In genomic region chr22:32613773-32614172, GRCh38 we compare ENCODE assay signal across 36 cellular contexts.
"Had no signal": no experiment of that assay in that cellular context is flagged by ENCODE, and none has a peak within 500 bp of the region (broad histone marks: within the 10 kb centered on the region; RNA-seq: fewer than 3 reads in every experiment).

No MANE protein-coding gene starts in this region.

- H3K27me3 ChIP-seq: adrenal gland, body of pancreas, brain microvascular endothelial cell, breast epithelium had no signal

- H3K36me3 Mint-ChIP-seq: activated CD4-positive, alpha-beta memory T cell treated with anti-CD3 and anti-CD28 coated beads for 36 hours; activated naive CD4-positive, alpha-beta T cell treated with anti-CD3 and anti-CD28 coated beads, Interleukin-2, amount 50 U/mL, for 72 hours; activated naive CD8-positive, alpha-beta T cell treated with anti-CD3 and anti-CD28 coated beads for 36 hours had no signal

- FAIRE-seq: astrocyte, TTC549 had no signal

- H3K9me3 Mint-ChIP-seq: activated B cell treated with CpG ODN at 0.5 μM for 24 hours; activated CD4-positive, alpha-beta memory T cell treated with anti-CD3 and anti-CD28 coated beads for 36 hours; activated CD4-positive, alpha-beta T cell treated with anti-CD3 and anti-CD28 coated beads, Interleukin-2, amount 10 ng/mL, durations not matched to agents 24 days and 14 days; activated CD8-positive, alpha-beta T cell treated with anti-CD3 and anti-CD28 coated beads for 36 hours; activated naive CD4-positive, alpha-beta T cell treated with anti-CD3 and anti-CD28 coated beads for 36 hours; activated naive CD4-positive, alpha-beta T cell treated with anti-CD3 and anti-CD28 coated beads, Interleukin-2, amount 50 U/mL, for 72 hours; activated naive CD8-positive, alpha-beta T cell treated with anti-CD3 and anti-CD28 coated beads for 36 hours; activated T-cell treated with anti-CD3 and anti-CD28 coated beads, Interleukin-2, amount 50 U/mL, for 4 hours; activated T-cell treated with anti-CD3 and anti-CD28 coated beads, Interleukin-2, amount 50 U/mL, for 72 hours; activated T-helper 1 cell treated with anti-CD3 and anti-CD28 coated beads, Interleukin-12 subunit alpha, Interleukin-12 subunit beta, Interleukin-2, Interleukin-4 antibody, amounts not matched to agents 30 ng/mL and 10 ng/mL and 1 ng/mL, durations not matched to agents 14 hours and 24 hours and 36 hours; activated T-helper 17 cell treated with anti-CD3 and anti-CD28 coated beads, Interleukin-2, amount 50 U/mL, for 72 hours; T-helper 1 cell treated with Interleukin-12 subunit alpha and Interleukin-12 subunit beta and Interleukin-4 antibody, amounts not matched to agents 30 μg/mL and 1 μg/mL, for 36 hours; T-helper 2 cell treated with Interferon-gamma antibody and Interleukin-4, amounts not matched to agents 5 μg/mL and 100 μg/mL, for 36 hours had no signal

- H3K4me3 Mint-ChIP-seq: activated B cell treated with CpG ODN at 0.5 μM for 24 hours; activated CD4-positive, alpha-beta memory T cell treated with anti-CD3 and anti-CD28 coated beads for 36 hours; activated CD4-positive, alpha-beta T cell treated with anti-CD3 and anti-CD28 coated beads, Interleukin-2, amount 10 ng/mL, durations not matched to agents 24 days and 14 days; activated CD8-positive, alpha-beta T cell treated with anti-CD3 and anti-CD28 coated beads for 36 hours; activated naive CD4-positive, alpha-beta T cell treated with anti-CD3 and anti-CD28 coated beads for 36 hours; activated naive CD8-positive, alpha-beta T cell treated with anti-CD3 and anti-CD28 coated beads for 36 hours; activated T-cell treated with anti-CD3 and anti-CD28 coated beads, Interleukin-2, amount 50 U/mL, for 4 hours; activated T-cell treated with anti-CD3 and anti-CD28 coated beads, Interleukin-2, amount 50 U/mL, for 72 hours; activated T-helper 1 cell treated with anti-CD3 and anti-CD28 coated beads, Interleukin-12 subunit alpha, Interleukin-12 subunit beta, Interleukin-2, Interleukin-4 antibody, amounts not matched to agents 30 ng/mL and 10 ng/mL and 1 ng/mL, durations not matched to agents 14 hours and 24 hours and 36 hours; activated T-helper 17 cell treated with anti-CD3 and anti-CD28 coated beads, Interleukin-2, amount 50 U/mL, for 72 hours; T-helper 1 cell treated with Interleukin-12 subunit alpha and Interleukin-12 subunit beta and Interleukin-4 antibody, amounts not matched to agents 30 μg/mL and 1 μg/mL, for 36 hours; T-helper 2 cell treated with Interferon-gamma antibody and Interleukin-4, amounts not matched to agents 5 μg/mL and 100 μg/mL, for 36 hours had no signal

- H3K4me3 ChIP-seq: adrenal gland, body of pancreas, breast epithelium had no signal

- ATAC-seq: activated CD8-positive, alpha-beta T cell treated with anti-CD3 and anti-CD28 coated beads for 36 hours; activated naive CD4-positive, alpha-beta T cell treated with anti-CD3 and anti-CD28 coated beads, Interleukin-2, amount 50 U/mL, for 72 hours; activated T-cell treated with anti-CD3 and anti-CD28 coated beads, Interleukin-2, amount 50 U/mL, for 4 hours; activated T-cell treated with anti-CD3 and anti-CD28 coated beads, Interleukin-2, amount 50 U/mL, for 72 hours; activated T-helper 17 cell treated with anti-CD3 and anti-CD28 coated beads, Interleukin-2, amount 50 U/mL, for 72 hours; body of pancreas had no signal

- H3K27ac Mint-ChIP-seq: activated B cell treated with CpG ODN at 0.5 μM for 24 hours; activated CD4-positive, alpha-beta memory T cell treated with anti-CD3 and anti-CD28 coated beads for 36 hours; activated CD4-positive, alpha-beta T cell treated with anti-CD3 and anti-CD28 coated beads, Interleukin-2, amount 10 ng/mL, durations not matched to agents 24 days and 14 days; activated CD8-positive, alpha-beta T cell treated with anti-CD3 and anti-CD28 coated beads for 36 hours; activated naive CD4-positive, alpha-beta T cell treated with anti-CD3 and anti-CD28 coated beads for 36 hours; activated naive CD4-positive, alpha-beta T cell treated with anti-CD3 and anti-CD28 coated beads, Interleukin-2, amount 50 U/mL, for 72 hours; activated naive CD8-positive, alpha-beta T cell treated with anti-CD3 and anti-CD28 coated beads for 36 hours; activated T-cell treated with anti-CD3 and anti-CD28 coated beads, Interleukin-2, amount 50 U/mL, for 72 hours; activated T-helper 1 cell treated with anti-CD3 and anti-CD28 coated beads, Interleukin-12 subunit alpha, Interleukin-12 subunit beta, Interleukin-2, Interleukin-4 antibody, amounts not matched to agents 30 ng/mL and 10 ng/mL and 1 ng/mL, durations not matched to agents 14 hours and 24 hours and 36 hours; activated T-helper 17 cell treated with anti-CD3 and anti-CD28 coated beads, Interleukin-2, amount 50 U/mL, for 72 hours; T-helper 1 cell treated with Interleukin-12 subunit alpha and Interleukin-12 subunit beta and Interleukin-4 antibody, amounts not matched to agents 30 μg/mL and 1 μg/mL, for 36 hours; T-helper 2 cell treated with Interferon-gamma antibody and Interleukin-4, amounts not matched to agents 5 μg/mL and 100 μg/mL, for 36 hours had no signal

- H3K27ac ChIP-seq: adrenal gland, body of pancreas, brain microvascular endothelial cell, breast epithelium, VCaP had no signal

- H3K4me1 Mint-ChIP-seq: activated B cell treated with CpG ODN at 0.5 μM for 24 hours; activated CD4-positive, alpha-beta T cell treated with anti-CD3 and anti-CD28 coated beads, Interleukin-2, amount 10 ng/mL, durations not matched to agents 24 days and 14 days; activated naive CD8-positive, alpha-beta T cell treated with anti-CD3 and anti-CD28 coated beads for 36 hours; activated T-helper 17 cell treated with anti-CD3 and anti-CD28 coated beads, Interleukin-2, amount 50 U/mL, for 72 hours had no signal

- H3K9me3 ChIP-seq: adrenal gland, body of pancreas, breast epithelium had no signal

- H3K27me3 Mint-ChIP-seq: activated CD4-positive, alpha-beta T cell treated with anti-CD3 and anti-CD28 coated beads, Interleukin-2, amount 10 ng/mL, durations not matched to agents 24 days and 14 days; activated CD8-positive, alpha-beta T cell treated with anti-CD3 and anti-CD28 coated beads for 36 hours had no signal

- DNase-seq: activated B cell treated with CpG ODN at 0.5 μM for 24 hours; activated CD4-positive, alpha-beta memory T cell treated with anti-CD3 and anti-CD28 coated beads for 36 hours; activated CD4-positive, alpha-beta T cell treated with anti-CD3 and anti-CD28 coated beads for 4 hours; activated CD4-positive, alpha-beta T cell treated with anti-CD3 and anti-CD28 coated beads, Interleukin-2, amount 10 ng/mL, durations not matched to agents 24 days and 14 days; activated CD4-positive, alpha-beta T cell treated with anti-CD3 and anti-CD28 coated beads, Interleukin-2, amount 50 U/mL, for 1 hour; activated CD4-positive, alpha-beta T cell treated with anti-CD3 and anti-CD28 coated beads, Interleukin-2, amount 50 U/mL, for 4 hours; activated CD4-positive, CD25-positive, alpha-beta regulatory T cell treated with anti-CD3 and anti-CD28 coated beads, Interleukin-2, amount 50 U/mL, for 72 hours; activated CD8-positive, alpha-beta memory T cell treated with anti-CD3 and anti-CD28 coated beads, Interleukin-2, amount 50 U/mL, for 4 hours; activated CD8-positive, alpha-beta T cell treated with anti-CD3 and anti-CD28 coated beads for 36 hours; activated effector memory CD4-positive, alpha-beta T cell treated with anti-CD3 and anti-CD28 coated beads, Interleukin-2, amount 50 U/mL, for 16 hours; activated gamma-delta T cell treated with Interleukin-2 at 50 U/mL for 16 hours; activated naive CD4-positive, alpha-beta T cell; activated naive CD4-positive, alpha-beta T cell treated with anti-CD3 and anti-CD28 coated beads for 36 hours; activated naive CD4-positive, alpha-beta T cell treated with anti-CD3 and anti-CD28 coated beads, Interleukin-2, amount 50 U/mL, for 16 hours; activated naive CD8-positive, alpha-beta T cell treated with anti-CD3 and anti-CD28 coated beads for 36 hours; activated T-cell treated with anti-CD3 and anti-CD28 coated beads for 4 hours; activated T-cell treated with anti-CD3 and anti-CD28 coated beads, Interleukin-2, amount 50 U/mL, for 1 hour; activated T-cell treated with anti-CD3 and anti-CD28 coated beads, Interleukin-2, amount 50 U/mL, for 4 hours; activated T-cell treated with anti-CD3 and anti-CD28 coated beads, Interleukin-2, amount 50 U/mL, for 72 hours; adrenal gland; amniotic stem cell; aorta; body of pancreas; brain microvascular endothelial cell; central memory CD4-positive, alpha-beta T cell; T-helper 2 cell; T-helper 9 cell had no signal

- H3K36me3 ChIP-seq: adrenal gland, brain microvascular endothelial cell, breast epithelium had no signal

- H3K4me1 ChIP-seq: body of pancreas had no signal
